In genomic region chr18:58254873-58255511, GRCh38 we compare ENCODE assay signal across 14 cellular contexts.
DNase-seq lines count a peak whose midpoint lies in the region; ATAC-seq and TF ChIP-seq lines count a peak whose summit lies in the region.
"Had no signal": no experiment of that assay in that cellular context is flagged by ENCODE, and none has a peak within 500 bp of the region (broad histone marks: within the 10 kb centered on the region; RNA-seq: fewer than 3 reads in every experiment).

No MANE protein-coding gene starts in this region.

- DNase-seq in NCI-H128 (lab: John Stamatoyannopoulos, UW; ENCODE audit: unreplicated experiment) (peak; percentile 21), brain microvascular endothelial cell (peak; percentile 18), kidney tubule cell (ENCODE audit: low spot score) (peak; percentile 65), left lobe of liver (ENCODE audit: low spot score) (no peak)
- DNase-seq: activated naive CD8-positive, alpha-beta T cell treated with anti-CD3 and anti-CD28 coated beads, Interleukin-2, amount 50 U/mL, for 24 hours; effector memory CD4-positive, alpha-beta T cell; immature natural killer cell; NCI-H1436 had no signal

- ATAC-seq in HG02610 (IDR thresholded peaks at IDR 0.05; ENCODE audit: unreplicated experiment) (no peak), HG03520 (IDR thresholded peaks at IDR 0.05; ENCODE audit: unreplicated experiment) (no peak), left lobe of liver (no peak)
- ATAC-seq: activated naive CD8-positive, alpha-beta T cell treated with anti-CD3 and anti-CD28 coated beads, Interleukin-2, amount 50 U/mL, for 24 hours; GM12878 had no signal

- H3K9me3 ChIP-seq in skeletal muscle tissue (ENCODE audit: control insufficient read depth in 3 of 3, low read length in 3 of 3): no peaks in the 10 kb centered on the region
- H3K9me3 ChIP-seq: tibial nerve had no signal

- H3K4me1 ChIP-seq in skeletal muscle tissue (ENCODE audit: control insufficient read depth in 3 of 3, insufficient read depth in 3 of 3, low read length in 3 of 3): peaks cover 0 to 8% (median 0%) of the 10 kb centered on the region in 3 donors
- H3K4me1 ChIP-seq: tibial nerve had no signal

- H3K27ac ChIP-seq in brain microvascular endothelial cell: no peak overlapping the region
- H3K27ac ChIP-seq in skeletal muscle tissue (ENCODE audit: low read depth, low read length): peak overlapping the region; percentile 91
- H3K27ac ChIP-seq: parathyroid adenoma, tibial nerve had no signal

- peaks cover 7% of the 10 kb centered on the region for H3K36me3 ChIP-seq in brain microvascular endothelial cell (replicated peaks)
- no peaks in the 10 kb centered on the region for H3K36me3 ChIP-seq in skeletal muscle tissue (ENCODE audit: control insufficient read depth in 3 of 3, insufficient read depth in 3 of 3, low read length in 3 of 3)

- H3K27me3 ChIP-seq in brain microvascular endothelial cell (replicated peaks): no peaks in the 10 kb centered on the region
- no peaks in the 10 kb centered on the region for H3K27me3 ChIP-seq in skeletal muscle tissue (ENCODE audit: control insufficient read depth in 3 of 3, insufficient read depth in 3 of 3, low read length in 3 of 3)
- H3K27me3 ChIP-seq: tibial nerve had no signal

- H3K4me3 ChIP-seq in brain microvascular endothelial cell (ENCODE audit: low read depth, low read length): no peak overlapping the region
- H3K4me3 ChIP-seq in skeletal muscle tissue (ENCODE audit: low read length in 3 of 3): peak overlapping the region; percentile 73 to 82 (median 80)
- H3K4me3 ChIP-seq: GM12878, tibial nerve had no signal

- peak overlapping the region; percentile 84 to 88 (median 87) for H3K9ac ChIP-seq in skeletal muscle tissue (ENCODE audit: low read depth in 1 of 3, low read length in 3 of 3)
- H3K9ac ChIP-seq: parathyroid adenoma had no signal

- no peak for TF ChIP-seq CTCF in brain microvascular endothelial cell (IDR thresholded peaks at IDR 0.05; ENCODE audit: low read depth, low read length, missing control alignments)

- in situ Hi-C loops in brain microvascular endothelial cell (cut with HindIII; ENCODE audit: low pct_ligation_motif_present, low sequenced_read_pairs): no loop called here
